ENCODE assay signal across 1 cellular context in genomic region chr14:104169005-104169764, GRCh38.
A peak's percentile ranks its signal among the peaks of the same experiment; 100 is the strongest.
TF ChIP-seq lines count a peak whose summit lies in the region.

No MANE protein-coding gene starts in this region.

TF ChIP-seq in neural cell, 6 proteins besides CTCF, POLR2A, EP300 and RAD21 (continued from another document):
- TF ChIP-seq REST (IDR thresholded peaks at IDR 0.05; ENCODE audit: borderline replicate concordance) (peak; percentile 59), POLR2AphosphoS5 (IDR thresholded peaks at IDR 0.05) (peak; percentile 59), TAF1 (IDR thresholded peaks at IDR 0.05; ENCODE audit: low read depth) (peak; percentile 21)
